ENCODE assay signal across 1 cellular context in genomic region chr18:77063256-77063655, GRCh38.
TF ChIP-seq lines count a peak whose summit lies in the region.

No MANE protein-coding gene starts in this region.

TF ChIP-seq in GM23338, 12 proteins besides CTCF, POLR2A, EP300 and RAD21 (continued from another document):
- no peak for TF ChIP-seq ETS1 (IDR thresholded peaks at IDR 0.05)
- no peak for TF ChIP-seq JUNB (IDR thresholded peaks at IDR 0.05; ENCODE audit: unreplicated experiment)
- TF ChIP-seq ZNF114 (CRISPR knock-in tag; IDR thresholded peaks at IDR 0.05), result no peak
- no peak for TF ChIP-seq POLR2AphosphoS5 (IDR thresholded peaks at IDR 0.05; ENCODE audit: low read depth)
- TF ChIP-seq REST (IDR thresholded peaks at IDR 0.05; ENCODE audit: unreplicated experiment), result no peak
